Comparison of ENCODE assay signal across 12 cellular contexts in the genomic region with DNA sequence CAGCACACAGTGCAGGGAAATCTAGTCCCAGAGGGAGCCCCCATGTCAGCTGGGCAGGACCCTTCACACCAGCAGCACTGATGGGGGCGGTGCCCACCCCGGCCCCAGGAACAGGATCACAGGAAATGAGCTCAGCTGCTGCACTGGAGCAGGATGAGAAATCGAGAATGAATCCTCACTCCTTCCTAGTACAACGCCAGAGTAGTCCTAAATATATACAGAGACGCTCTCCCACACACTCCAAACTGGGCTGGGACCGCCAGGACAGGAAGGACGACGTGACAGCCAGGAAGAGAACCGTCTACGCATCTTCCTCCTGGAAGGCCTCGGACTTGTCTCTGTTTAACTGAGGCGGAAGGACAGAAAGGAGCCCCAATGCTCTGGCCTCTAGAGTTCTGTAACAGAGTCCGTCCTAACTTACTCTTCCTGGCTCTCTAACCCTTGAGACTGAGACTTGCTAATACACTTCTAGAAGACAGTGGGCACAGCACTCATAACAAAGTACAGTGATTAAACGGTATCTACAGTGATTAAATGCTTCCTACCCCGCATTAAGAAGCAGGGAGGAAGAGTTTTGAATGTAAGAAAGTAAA. TPM values are rescaled to one million over a fixed set of nuclear protein-coding genes. Genes with fewer than 3 reads are reported as not detected.
DNase-seq lines count a peak whose midpoint lies in the region; ATAC-seq, FAIRE-seq and TF ChIP-seq lines count a peak whose summit lies in the region.
"Had no signal": no experiment of that assay in that cellular context is flagged by ENCODE, and none has a peak within 500 bp of the region (broad histone marks: within the 10 kb centered on the region; RNA-seq: fewer than 3 reads in every experiment).

No MANE protein-coding gene starts in this region.

- H3K14ac ChIP-seq in IMR-90 (replicated peaks; ENCODE audit: low read depth, low read length), result peak overlapping the region; percentile 82

- H3K56ac ChIP-seq in IMR-90 (ENCODE audit: extremely low read depth, insufficient read depth, low read length), result peak overlapping the region; percentile 74

- H3K9me3 ChIP-seq in IMR-90 (ENCODE audit: control insufficient read depth, insufficient read depth, low read length) (no peaks in the 10 kb centered on the region), thyroid gland (no peaks in the 10 kb centered on the region)

- TF ChIP-seq RAD21 in IMR-90 (IDR thresholded peaks at IDR 0.05; ENCODE audit: low read length), result no peak; the same call in 1 of the 2 replicates

- peak overlapping the region; percentile 70 for H4K5ac ChIP-seq in IMR-90 (ENCODE audit: low read depth, low read length)

- H3K4me1 ChIP-seq in IMR-90 (ENCODE audit: control insufficient read depth, insufficient read depth, low read length), result peaks cover 17% of the 10 kb centered on the region
- peaks cover 13 to 25% of the 10 kb centered on the region in 2 donors for H3K4me1 ChIP-seq in thyroid gland

- H2BK20ac ChIP-seq in IMR-90 (ENCODE audit: low read depth, low read length), result no peak overlapping the region

- H4K8ac ChIP-seq in IMR-90 (ENCODE audit: low read depth in 2 of 2, low read length in 2 of 2), result peak overlapping the region; percentile 71 to 89

- peak overlapping the region; percentile 67 for H3K4me2 ChIP-seq in IMR-90 (ENCODE audit: low read depth, low read length)

- peak overlapping the region; percentile 82 for H3K4ac ChIP-seq in IMR-90 (ENCODE audit: low read depth, low read length)

- BruUV-seq in IMR-90 (replicated peaks; lab: Mats Ljungman, UMichigan), result no TSS peak

- peak overlapping the region; percentile 34 for H4K91ac ChIP-seq in IMR-90 (ENCODE audit: insufficient read depth, low read depth, low read length)

- H3K4me3 ChIP-seq in IMR-90 (ENCODE audit: insufficient read depth, low read depth, low read length), result peak overlapping the region; percentile 15; the same call in 1 of the 2 replicates
- H3K4me3 ChIP-seq in bronchial epithelial cell (ENCODE audit: low read depth, low read length), result no peak overlapping the region
- H3K4me3 ChIP-seq in thyroid gland (replicated peaks in 1 of 3), result no peak overlapping the region
- H3K4me3 ChIP-seq: GM12878 had no signal

- peak overlapping the region; percentile 53; the same call in 1 of the 2 replicates for H2BK120ac ChIP-seq in IMR-90 (ENCODE audit: low read depth, low read length)

- H2BK15ac ChIP-seq in IMR-90 (ENCODE audit: low read depth, low read length), result peak overlapping the region; percentile 16; the same call in 1 of the 3 replicates

- no peak for FAIRE-seq in bronchial epithelial cell (lab: Jason Lieb, UNC)
- FAIRE-seq: GM12878 had no signal

- in situ Hi-C loops in IMR-90 (cut with MboI; ENCODE audit: low sequenced_read_pairs), result no loop called here

- H3K79me1 ChIP-seq in IMR-90 (ENCODE audit: low read depth in 1 of 2, low read length in 2 of 2), result peaks cover 21 to 70% of the 10 kb centered on the region in 2 experiments; a peak in 3 of 4 replicates

- peak overlapping the region; percentile 55 for H3K9ac ChIP-seq in IMR-90 (ENCODE audit: low read depth, low read length)

- TF ChIP-seq POLR2A in IMR-90 (IDR thresholded peaks at IDR 0.05; ENCODE audit: low read depth, low read length) (peak; percentile 89), thyroid gland (IDR thresholded peaks at IDR 0.05) (no peak)

- WGBS in IMR-90 (ENCODE audit: extremely low coverage in 2 of 2, insufficient read length in 1 of 2), 2 experiments, result 0% methylated on average over 1 of the region's 15 CpGs; no CpG with 5 or more reads in 1 of the 2 experiments
- 62 to 72% methylated on average over 15 of the region's 15 CpGs for WGBS in thyroid gland, 2 donors

- peaks cover 3% of the 10 kb centered on the region; the same call in 1 of the 2 replicates for H3K36me3 ChIP-seq in IMR-90 (ENCODE audit: control insufficient read depth, insufficient read depth, low read length)
- peaks cover 6% of the 10 kb centered on the region for H3K36me3 ChIP-seq in bronchial epithelial cell (ENCODE audit: control insufficient read depth, insufficient read depth, low read length)
- H3K36me3 ChIP-seq in thyroid gland, result no peaks in the 10 kb centered on the region

- H3K36me3 Mint-ChIP-seq in stimulated activated memory B cell treated with anti-CD40 and anti-IgM and Interleukin-4, amounts not matched to agents 10 μg/mL and 1 μg/mL and 100 μg/mL, for 72 hours, result peaks cover 23% of the 10 kb centered on the region

- peak overlapping the region; percentile 31 for H2AK5ac ChIP-seq in IMR-90 (ENCODE audit: low read depth, low read length)

- H4K20me1 ChIP-seq in IMR-90 (ENCODE audit: insufficient read depth, low read length), result peaks cover 50% of the 10 kb centered on the region

- dilution Hi-C loops in IMR-90 (cut with HindIII; ENCODE audit: low sequenced_read_pairs, unreplicated experiment), result no loop called here

- H3K27ac ChIP-seq in IMR-90 (ENCODE audit: insufficient read depth, low read length), result peak overlapping the region; percentile 66
- H3K27ac ChIP-seq in temporal lobe (ENCODE audit: low read depth, low read length), result peak overlapping the region; percentile 7
- H3K27ac ChIP-seq in thyroid gland, result peak overlapping the region in 1 of 3 donors; percentile 51

- no peaks in the 10 kb centered on the region for H3K9me3 Mint-ChIP-seq in stimulated activated memory B cell treated with anti-CD40 and anti-IgM and Interleukin-4, amounts not matched to agents 10 μg/mL and 1 μg/mL and 100 μg/mL, for 72 hours
- H3K9me3 Mint-ChIP-seq: activated naive CD8-positive, alpha-beta T cell treated with anti-CD3 and anti-CD28 coated beads, Interleukin-2, amount 50 U/mL, for 24 hours; T-helper 2 cell treated with Interferon-gamma antibody and Interleukin-4, amounts not matched to agents 5 μg/mL and 100 μg/mL, for 36 hours had no signal

- peak overlapping the region; percentile 73 for H2BK5ac ChIP-seq in IMR-90 (ENCODE audit: low read depth, low read length, poor library complexity, severe bottlenecking)

- CTCF ChIA-PET in IMR-90 (lab: Yijun Ruan, JAX), result no interaction called here

- intact Hi-C loops in IMR-90 (cut with micrococcal nuclease) (loop anchor here (5.0 kb wide), 1 partner anchor 33 kb away; a partner anchor contains a TSS), thyroid gland (cut with DNase I) (no loop called here)

- DNase-seq in IMR-90 (peak; percentile 91), bronchial epithelial cell (ENCODE audit: low read depth) (peak; percentile 34), left lobe of liver (ENCODE audit: low spot score) (no peak), NCI-H1092 treated with DMSO at 0.1 percent for 48 hours (lab: John Stamatoyannopoulos, UW) (no peak), thyroid gland (no peak)
- DNase-seq: activated naive CD8-positive, alpha-beta T cell treated with anti-CD3 and anti-CD28 coated beads, Interleukin-2, amount 50 U/mL, for 24 hours; stimulated activated CD4-positive, alpha-beta T cell treated with anti-CD3 and anti-CD28 coated beads, Interleukin-2, amount 100 ng/mL, for 48 hours had no signal

- H3K27me3 Mint-ChIP-seq in stimulated activated memory B cell treated with anti-CD40 and anti-IgM and Interleukin-4, amounts not matched to agents 10 μg/mL and 1 μg/mL and 100 μg/mL, for 72 hours, result no peaks in the 10 kb centered on the region

- H2AK9ac ChIP-seq in IMR-90 (replicated peaks; ENCODE audit: low read depth, low read length, poor library complexity), result peak overlapping the region; percentile 50

- peak overlapping the region; percentile 18 for H3K18ac ChIP-seq in IMR-90 (ENCODE audit: low read depth, low read length)

- peaks cover 22% of the 10 kb centered on the region for H3K9me1 ChIP-seq in IMR-90 (ENCODE audit: insufficient read depth, low read length)

- peak; percentile 87 for ATAC-seq in IMR-90 (ENCODE audit: low read depth)
- ATAC-seq in left lobe of liver, result peak; percentile 48
- ATAC-seq in stimulated activated memory B cell treated with anti-CD40 and anti-IgM and Interleukin-4, amounts not matched to agents 10 μg/mL and 1 μg/mL and 100 μg/mL, for 72 hours, result no peak
- no peak for ATAC-seq in GM19463 (IDR thresholded peaks at IDR 0.05; ENCODE audit: unreplicated experiment)
- ATAC-seq: activated naive CD8-positive, alpha-beta T cell treated with anti-CD3 and anti-CD28 coated beads, Interleukin-2, amount 50 U/mL, for 24 hours; GM12878 had no signal

- peak overlapping the region; percentile 80 for H3K23ac ChIP-seq in IMR-90 (ENCODE audit: low read depth, low read length)

- POLR2A ChIA-PET in IMR-90 (lab: Charles Lee; ENCODE audit: unreplicated experiment), result no interaction called here

- H2AFZ ChIP-seq in IMR-90 (replicated peaks; ENCODE audit: low read length, poor library complexity), result peak overlapping the region; percentile 69

- H3K4me1 Mint-ChIP-seq in stimulated activated memory B cell treated with anti-CD40 and anti-IgM and Interleukin-4, amounts not matched to agents 10 μg/mL and 1 μg/mL and 100 μg/mL, for 72 hours, result peaks cover 42% of the 10 kb centered on the region
- H3K4me1 Mint-ChIP-seq: activated naive CD8-positive, alpha-beta T cell treated with anti-CD3 and anti-CD28 coated beads, Interleukin-2, amount 50 U/mL, for 24 hours had no signal

- no peaks in the 10 kb centered on the region for H3K27me3 ChIP-seq in IMR-90 (ENCODE audit: control insufficient read depth, insufficient read depth, low read length)
- H3K27me3 ChIP-seq in bronchial epithelial cell (ENCODE audit: control insufficient read depth, insufficient read depth, low read length), result no peaks in the 10 kb centered on the region
- H3K27me3 ChIP-seq in thyroid gland, result no peaks in the 10 kb centered on the region

- no peak for TF ChIP-seq CTCF in IMR-90 (conservative IDR thresholded peaks at IDR 0.05; ENCODE audit: low read depth, low read length)
- TF ChIP-seq CTCF in bronchial epithelial cell (IDR thresholded peaks at IDR 0.05; ENCODE audit: insufficient read depth, low read length, severe bottlenecking), result no peak
- no peak for TF ChIP-seq CTCF in thyroid gland (IDR thresholded peaks at IDR 0.05)

- no peak overlapping the region for H3K27ac Mint-ChIP-seq in stimulated activated memory B cell treated with anti-CD40 and anti-IgM and Interleukin-4, amounts not matched to agents 10 μg/mL and 1 μg/mL and 100 μg/mL, for 72 hours
- H3K27ac Mint-ChIP-seq: activated naive CD8-positive, alpha-beta T cell treated with anti-CD3 and anti-CD28 coated beads, Interleukin-2, amount 50 U/mL, for 24 hours; T-helper 2 cell treated with Interferon-gamma antibody and Interleukin-4, amounts not matched to agents 5 μg/mL and 100 μg/mL, for 36 hours had no signal

- no peak overlapping the region for H3K4me3 Mint-ChIP-seq in stimulated activated memory B cell treated with anti-CD40 and anti-IgM and Interleukin-4, amounts not matched to agents 10 μg/mL and 1 μg/mL and 100 μg/mL, for 72 hours
- H3K4me3 Mint-ChIP-seq: activated naive CD8-positive, alpha-beta T cell treated with anti-CD3 and anti-CD28 coated beads, Interleukin-2, amount 50 U/mL, for 24 hours; T-helper 2 cell treated with Interferon-gamma antibody and Interleukin-4, amounts not matched to agents 5 μg/mL and 100 μg/mL, for 36 hours had no signal

RNA-seq across cellular contexts. Expression of a gene that starts 33.4 kb away (rescaled TPM):
- total RNA-seq in IMR-90 (2012; rRNA removed), result 48.0 and 49.1 TPM in 2 replicates
- polyA plus RNA-seq in IMR-90 (2012; rRNA removed), result 73.6 and 81.4 TPM in 2 replicates
- polyA plus RNA-seq in IMR-90 (2012; cell fraction: cytosol; rRNA removed), result 45.7 and 64.7 TPM in 2 replicates
- polyA plus RNA-seq in IMR-90 (2012; cell fraction: nucleus; rRNA removed; ENCODE audit: low replicate concordance), result 168 and 207 TPM in 2 replicates
- 55.0 and 85.6 TPM in 2 replicates for total RNA-seq in bronchial epithelial cell
- total RNA-seq in left lobe of liver, result 45.0 TPM
- total RNA-seq in temporal lobe, result 84.3 TPM
- total RNA-seq in thyroid gland, result 100 to 1,000 TPM in 2 of 4 donors, 10 to 100 TPM in 2; 90.7 to 153 (median 101) TPM

Comparison
In these comparisons a context has a peak if more than half of its experiments do, and no peak if none do; other contexts are left out.
1. ATAC-seq: peak in IMR-90 (single experiment) and left lobe of liver (single experiment); none in stimulated activated memory B cell treated with anti-CD40 and anti-IgM and Interleukin-4, amounts not matched to agents 10 μg/mL and 1 μg/mL and 100 μg/mL, for 72 hours (single experiment) and GM19463 (single experiment).
2. DNase-seq: peak in IMR-90 (single experiment) and bronchial epithelial cell (single experiment); none in left lobe of liver (single experiment), NCI-H1092 treated with DMSO at 0.1 percent for 48 hours (single experiment) and thyroid gland (0 of 2).